ENCODE assay signal across 1 cellular context in the genomic region with DNA sequence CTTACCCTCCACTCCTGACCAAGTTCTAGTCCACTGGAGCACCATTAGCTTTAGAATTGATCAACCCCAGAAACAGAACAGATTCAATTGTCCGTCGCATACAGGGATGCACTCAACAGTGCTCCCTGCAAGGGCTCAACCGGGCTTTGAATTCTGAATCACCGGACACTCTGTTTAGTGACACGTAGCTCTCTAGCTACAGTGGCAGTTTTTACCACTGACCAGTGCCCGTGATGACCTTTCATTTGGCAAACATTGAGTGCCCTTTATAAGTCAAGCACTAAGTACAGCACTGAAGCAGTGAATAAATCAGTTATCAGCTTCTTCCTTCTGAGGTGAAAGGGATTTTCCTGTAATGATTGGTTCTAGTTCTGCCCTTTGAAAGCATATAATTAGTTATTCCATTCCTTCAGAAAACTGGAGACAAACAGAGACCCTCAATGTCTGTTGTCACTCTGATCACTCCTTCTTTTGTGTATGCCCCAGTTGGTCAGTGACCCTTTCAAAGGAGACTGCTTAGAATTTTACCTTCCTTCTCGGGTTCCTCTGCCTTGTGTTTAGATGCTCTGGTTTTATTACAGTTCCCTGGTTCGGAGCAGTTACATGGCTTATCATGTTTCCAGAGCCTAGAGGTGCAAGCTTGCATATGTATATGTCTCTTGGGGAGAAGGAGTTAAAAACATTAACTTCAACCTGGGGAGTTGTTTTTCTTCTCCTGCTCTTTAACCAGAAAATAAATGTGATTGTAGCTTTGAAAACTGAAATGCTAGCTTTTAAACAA.
TF ChIP-seq lines count a peak whose summit lies in the region.

No MANE protein-coding gene starts in this region.

TF ChIP-seq in SK-N-SH, 30 proteins besides CTCF, POLR2A, EP300 and RAD21 (continued from another document):
- TF ChIP-seq REST (IDR thresholded peaks at IDR 0.05; ENCODE audit: low read depth, low read length) (no peak), PBX3 (IDR thresholded peaks at IDR 0.05) (no peak)
